In the genomic region with DNA sequence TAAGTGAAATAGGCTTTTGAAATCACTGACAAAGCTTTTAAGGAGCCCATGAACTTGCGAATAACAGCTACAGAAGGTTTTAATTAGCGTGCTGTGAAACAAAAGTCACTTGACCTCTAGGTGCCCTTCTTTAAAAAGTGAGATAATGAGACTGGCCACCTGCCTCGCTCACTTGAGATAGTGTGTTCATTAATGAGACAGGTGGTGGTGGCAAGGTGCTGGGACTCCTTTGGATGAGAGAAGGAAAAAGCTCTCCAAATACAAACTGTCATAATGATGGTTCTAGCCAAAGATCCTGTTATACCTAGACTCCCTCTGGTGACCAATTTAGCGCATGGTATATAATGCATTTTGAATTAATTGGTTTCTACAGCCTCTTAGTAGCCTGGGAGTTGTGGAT, we compare ENCODE assay signal across 9 cellular contexts. TPM values are rescaled to one million over a fixed set of nuclear protein-coding genes. Genes with fewer than 3 reads are reported as not detected.
A peak's percentile ranks its signal among the peaks of the same experiment; 100 is the strongest.
DNase-seq lines count a peak whose midpoint lies in the region; ATAC-seq, FAIRE-seq and TF ChIP-seq lines count a peak whose summit lies in the region.
"Had no signal": no experiment of that assay in that cellular context is flagged by ENCODE, and none has a peak within 500 bp of the region (broad histone marks: within the 10 kb centered on the region; RNA-seq: fewer than 3 reads in every experiment).

No MANE protein-coding gene starts in this region.

- peaks cover 14% of the 10 kb centered on the region for H3K4me1 ChIP-seq in RWPE2 (ENCODE audit: insufficient read depth, poor library complexity, severe bottlenecking)

- H3K9me3 ChIP-seq in RWPE2 (ENCODE audit: severe bottlenecking), result no peaks in the 10 kb centered on the region

- no peak for DNase-seq in D721Med (ENCODE audit: insufficient read length, low spot score)
- DNase-seq in NB4 (ENCODE audit: low read depth), result peak; percentile 31
- no peak for DNase-seq in RWPE2 (ENCODE audit: low spot score)
- DNase-seq in left colon, result no peak
- no peak for DNase-seq in epidermal melanocyte (ENCODE audit: insufficient read length, low spot score)

- H3K27ac ChIP-seq in RWPE2 (ENCODE audit: poor library complexity, severe bottlenecking), result no peak overlapping the region

- no peak for TF ChIP-seq POLR2A in NB4 (IDR thresholded peaks at IDR 0.05; ENCODE audit: extremely low read depth, insufficient read length)

- H3K36me3 ChIP-seq in RWPE2 (ENCODE audit: low read depth), result no peaks in the 10 kb centered on the region

- H3K27me3 ChIP-seq in RWPE2 (ENCODE audit: insufficient read depth, poor library complexity, severe bottlenecking), result no peaks in the 10 kb centered on the region

- peak; percentile 38 for TF ChIP-seq CTCF in D721Med (IDR thresholded peaks at IDR 0.05; ENCODE audit: insufficient read depth, missing control alignments)
- TF ChIP-seq CTCF in NB4 (IDR thresholded peaks at IDR 0.05; ENCODE audit: low read depth, low read length), result peak; percentile 12
- peak; percentile 78 for TF ChIP-seq CTCF in RWPE2 (IDR thresholded peaks at IDR 0.05; ENCODE audit: poor library complexity, severe bottlenecking)

- FAIRE-seq in D721Med (lab: Jason Lieb, UNC), result no peak
- FAIRE-seq: endometrium had no signal

- no peak overlapping the region for H3K4me3 ChIP-seq in NB4 (ENCODE audit: low read depth, low read length)
- H3K4me3 ChIP-seq in RWPE2 (ENCODE audit: severe bottlenecking), result no peak overlapping the region

- intact Hi-C loops in left colon (cut with DNase I, micrococcal nuclease), result no loop called here

- ATAC-seq in RWPE2 (ENCODE audit: low read depth), result peak; percentile 60
- peak; percentile 60 for ATAC-seq in left colon
- no peak for ATAC-seq in GM21529 (IDR thresholded peaks at IDR 0.05; ENCODE audit: unreplicated experiment)
- ATAC-seq in HG03442 (IDR thresholded peaks at IDR 0.05; ENCODE audit: unreplicated experiment), result no peak
- no peak for ATAC-seq in HG03342 (IDR thresholded peaks at IDR 0.05; ENCODE audit: unreplicated experiment)

RNA-seq across cellular contexts. Expression of a gene that starts 22.7 kb away (rescaled TPM):
- 10 to 100 TPM; 54.2 to 65.2 TPM for total RNA-seq in left colon

Comparison
In these comparisons a context has a peak if more than half of its experiments do, and no peak if none do; other contexts are left out.
1. CTCF ChIP-seq: peak in every context shown above with its lines; median percentile 78 in RWPE2; 38 in D721Med; 12 in NB4.
2. ATAC-seq: peak in RWPE2 (single experiment) and left colon (single experiment); none in GM21529 (single experiment), HG03442 (single experiment) and HG03342 (single experiment).